8 cellular contexts compared by ENCODE assay signal in the genomic region with DNA sequence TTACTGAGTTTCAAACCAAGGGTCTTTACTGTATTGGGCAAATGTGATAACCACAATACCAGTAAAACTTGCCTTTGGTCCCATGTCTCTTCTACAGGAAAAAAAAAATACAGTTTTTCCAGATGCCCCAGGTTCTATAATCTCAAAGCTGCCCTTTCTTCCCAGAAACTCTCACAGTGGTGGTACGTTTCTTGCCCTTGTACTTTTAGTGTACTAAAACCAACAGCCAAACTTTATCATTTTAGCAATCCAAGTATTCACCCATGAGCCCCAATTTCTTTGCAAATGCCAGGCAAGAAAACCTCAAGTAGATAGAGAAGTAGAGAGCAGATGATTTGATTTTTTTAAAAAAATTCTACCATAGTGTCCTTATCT.
DNase-seq lines count a peak whose midpoint lies in the region; TF ChIP-seq lines count a peak whose summit lies in the region.

No MANE protein-coding gene starts in this region.

- TF ChIP-seq CTCF in Calu3 (IDR thresholded peaks at IDR 0.05; ENCODE audit: unreplicated experiment) (no peak), MM.1S (IDR thresholded peaks at IDR 0.05; ENCODE audit: low read length) (no peak), neural progenitor cell (IDR thresholded peaks at IDR 0.05) (no peak), prostate gland (IDR thresholded peaks at IDR 0.05) (no peak)

- H3F3A ChIP-seq in MM.1S (ENCODE audit: insufficient read depth, low read length) (peaks cover 21% of the 10 kb centered on the region), neural progenitor cell (ENCODE audit: low read depth) (peaks cover 42% of the 10 kb centered on the region)

- H3K36me3 Mint-ChIP-seq in Calu3 (ENCODE audit: insufficient read depth, unreplicated experiment) = peaks cover 25% of the 10 kb centered on the region
- no peaks in the 10 kb centered on the region for H3K36me3 Mint-ChIP-seq in neural progenitor cell

- H3K27ac Mint-ChIP-seq in Calu3 (ENCODE audit: unreplicated experiment) (peak overlapping the region; percentile 88), neural progenitor cell (no peak overlapping the region)

- H3K9me2 ChIP-seq in MM.1S (replicated peaks; ENCODE audit: insufficient read depth, low read length) = no peaks in the 10 kb centered on the region

- H3K27ac ChIP-seq in MM.1S (ENCODE audit: low read length) (no peak overlapping the region), neural progenitor cell (no peak overlapping the region), prostate gland (no peak overlapping the region)

- intact Hi-C loops in Calu3 (cut with micrococcal nuclease; ENCODE audit: unreplicated experiment) = loop anchor here (5.0 to 10.0 kb wide), 6 partner anchors 137 to 718 kb away; a partner anchor contains a TSS
- intact Hi-C loops in prostate gland (cut with DNase I) = loop anchor here (5.0 kb wide), 2 partner anchors 67 to 577 kb away; no protein-coding TSS in a partner anchor

- H4K20me1 ChIP-seq in MM.1S (ENCODE audit: insufficient read depth, low read length) = no peaks in the 10 kb centered on the region
- H4K20me1 ChIP-seq in neural progenitor cell (ENCODE audit: low read depth) = no peaks in the 10 kb centered on the region

- no peak for DNase-seq in Calu3
- DNase-seq in MM.1S = no peak
- DNase-seq in cerebellar cortex (ENCODE audit: low spot score) = peak; percentile 31
- DNase-seq in neural progenitor cell (ENCODE audit: low spot score) = no peak
- no peak for DNase-seq in SIG-M5 treated with dmso at 0.1 percent for 504 hours (lab: John Stamatoyannopoulos, UW; ENCODE audit: unreplicated experiment)
- DNase-seq in NCI-H2171 (lab: John Stamatoyannopoulos, UW) = no peak
- DNase-seq in prostate gland (ENCODE audit: low spot score) = no peak
- no peak for DNase-seq in SHP77 (lab: John Stamatoyannopoulos, UW)

- no peaks in the 10 kb centered on the region for H3K9me3 ChIP-seq in MM.1S (replicated peaks; ENCODE audit: insufficient read depth, low read length)
- H3K9me3 ChIP-seq in neural progenitor cell (ENCODE audit: low read depth) = no peaks in the 10 kb centered on the region
- no peaks in the 10 kb centered on the region for H3K9me3 ChIP-seq in prostate gland

- H3K9me3 Mint-ChIP-seq in Calu3 (ENCODE audit: low read depth, unreplicated experiment) (no peaks in the 10 kb centered on the region), neural progenitor cell (peaks cover 5% of the 10 kb centered on the region)

- H3K36me3 ChIP-seq in MM.1S (replicated peaks; ENCODE audit: insufficient read depth, low read length) (no peaks in the 10 kb centered on the region), neural progenitor cell (no peaks in the 10 kb centered on the region), prostate gland (no peaks in the 10 kb centered on the region)

- H3K4me1 ChIP-seq in MM.1S (ENCODE audit: low read length) (no peaks in the 10 kb centered on the region), neural progenitor cell (peaks cover 33% of the 10 kb centered on the region), prostate gland (replicated peaks) (no peaks in the 10 kb centered on the region)

- BruUV-seq in Calu3 (replicated peaks; lab: Mats Ljungman, UMichigan) = no TSS peak

- peak overlapping the region; percentile 68 for H3K4me3 ChIP-seq in MM.1S (ENCODE audit: low read length)
- H3K4me3 ChIP-seq in neural progenitor cell = peak overlapping the region; percentile 78
- H3K4me3 ChIP-seq in prostate gland = peak overlapping the region in 1 of 2 donors; percentile 19

- no peaks in the 10 kb centered on the region for H3K79me2 ChIP-seq in MM.1S (ENCODE audit: low read length)
- no peaks in the 10 kb centered on the region for H3K79me2 ChIP-seq in neural progenitor cell (ENCODE audit: low read depth)

- H3K27me3 ChIP-seq in MM.1S (replicated peaks; ENCODE audit: insufficient read depth, low read length) (0 out of 2 replicates have a peak, but pooled peaks cover 7% of the 10 kb centered on the region), neural progenitor cell (peaks cover 35% of the 10 kb centered on the region), prostate gland (replicated peaks; ENCODE audit: insufficient read depth) (no peaks in the 10 kb centered on the region)

- H3K4me1 Mint-ChIP-seq in Calu3 (ENCODE audit: low read depth, unreplicated experiment) (peaks cover 33% of the 10 kb centered on the region), neural progenitor cell (peaks cover 28% of the 10 kb centered on the region)

- no peaks in the 10 kb centered on the region for H3K27me3 Mint-ChIP-seq in Calu3 (ENCODE audit: unreplicated experiment)
- H3K27me3 Mint-ChIP-seq in neural progenitor cell (ENCODE audit: insufficient read depth, low read depth) = peaks cover 21% of the 10 kb centered on the region

- 7% methylated on average over 1 of the region's 1 CpG for WGBS in prostate gland

- H3K4me2 ChIP-seq in MM.1S (ENCODE audit: low read depth, low read length) (peak overlapping the region; percentile 87; the same call in 1 of the 2 replicates), neural progenitor cell (peak overlapping the region; percentile 90)

- H2AFZ ChIP-seq in MM.1S (ENCODE audit: low read length) (peak overlapping the region; percentile 69; the same call in 1 of the 2 replicates), neural progenitor cell (replicated peaks) (no peak overlapping the region)

- H3K4me3 Mint-ChIP-seq in Calu3 (ENCODE audit: low read depth, unreplicated experiment) (peak overlapping the region; percentile 79), neural progenitor cell (peak overlapping the region; percentile 93)

- H3K9ac ChIP-seq in MM.1S (ENCODE audit: low read length) (peak overlapping the region; percentile 26; the same call in 1 of the 2 replicates), neural progenitor cell (no peak overlapping the region)

- CTCF ChIA-PET in Calu3 (lab: Charles Lee) = interaction anchor here (0.6 to 1.1 kb wide), 5 partner anchors 14 to 629 kb away, joined by 3 to 8 read pairs (median 4); a partner anchor contains a TSS

- no peak for TF ChIP-seq POLR2A in prostate gland (IDR thresholded peaks at IDR 0.05)
